16 cellular contexts compared by ENCODE assay signal in the genomic region with DNA sequence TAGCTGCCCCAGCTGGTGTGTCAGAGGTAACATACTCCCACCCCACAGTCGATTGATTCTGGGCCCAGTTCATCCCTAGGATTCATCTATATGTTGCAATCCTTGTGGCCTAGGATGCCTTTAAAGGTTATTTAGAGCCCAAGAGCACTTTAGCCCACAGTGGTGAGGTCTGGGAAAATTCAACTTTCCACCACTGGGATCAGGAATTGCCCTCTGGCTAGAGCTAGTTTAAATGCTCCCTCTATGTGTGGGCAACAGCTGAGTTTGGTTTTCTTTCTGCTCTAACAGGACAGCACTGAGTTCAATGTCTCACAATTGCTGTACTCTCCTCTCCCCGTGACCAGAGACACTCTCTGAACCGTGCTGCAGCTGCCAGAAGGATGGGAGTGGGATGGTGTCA.
"Had no signal": no experiment of that assay in that cellular context is flagged by ENCODE, and none has a peak within 500 bp of the region (broad histone marks: within the 10 kb centered on the region; RNA-seq: fewer than 3 reads in every experiment).

No MANE protein-coding gene starts in this region.

- FAIRE-seq: keratinocyte had no signal

- H3K27me3 Mint-ChIP-seq: stimulated activated naive CD8-positive, alpha-beta T cell treated with anti-CD3 and anti-CD28 coated beads, Interleukin-15, amount 100 ng/mL, for 72 hours; type B pancreatic cell had no signal

- H3K27ac Mint-ChIP-seq: activated CD4-positive, alpha-beta T cell treated with anti-CD3 and anti-CD28 coated beads for 36 hours; activated naive CD8-positive, alpha-beta T cell; activated T-helper 1 cell treated with anti-CD3 and anti-CD28 coated beads, Interleukin-12 subunit alpha, Interleukin-12 subunit beta, Interleukin-2, Interleukin-4 antibody, amounts not matched to agents 30 ng/mL and 10 ng/mL and 1 ng/mL, durations not matched to agents 14 hours and 24 hours and 36 hours; nephron; stimulated activated naive CD8-positive, alpha-beta T cell treated with anti-CD3 and anti-CD28 coated beads, Interleukin-15, amount 100 ng/mL, for 72 hours; type B pancreatic cell had no signal

- H3K4me3 ChIP-seq: lower lobe of right lung had no signal

- H3K36me3 Mint-ChIP-seq: activated naive CD8-positive, alpha-beta T cell; type B pancreatic cell had no signal

- H3K36me3 ChIP-seq: lower lobe of right lung had no signal

- ATAC-seq: activated CD4-positive, alpha-beta T cell treated with anti-CD3 and anti-CD28 coated beads for 36 hours; stimulated activated naive CD8-positive, alpha-beta T cell treated with anti-CD3 and anti-CD28 coated beads, Interleukin-15, amount 100 ng/mL, for 72 hours had no signal

- H3K27ac ChIP-seq: lower lobe of right lung had no signal

- H3K4me3 Mint-ChIP-seq: activated CD4-positive, alpha-beta T cell treated with anti-CD3 and anti-CD28 coated beads for 36 hours; activated naive CD8-positive, alpha-beta T cell; activated T-helper 1 cell treated with anti-CD3 and anti-CD28 coated beads, Interleukin-12 subunit alpha, Interleukin-12 subunit beta, Interleukin-2, Interleukin-4 antibody, amounts not matched to agents 30 ng/mL and 10 ng/mL and 1 ng/mL, durations not matched to agents 14 hours and 24 hours and 36 hours; nephron; stimulated activated naive CD8-positive, alpha-beta T cell treated with anti-CD3 and anti-CD28 coated beads, Interleukin-15, amount 100 ng/mL, for 72 hours; type B pancreatic cell had no signal

- H3K4me1 Mint-ChIP-seq: activated CD4-positive, alpha-beta T cell treated with anti-CD3 and anti-CD28 coated beads for 36 hours; nephron; stimulated activated naive CD8-positive, alpha-beta T cell treated with anti-CD3 and anti-CD28 coated beads, Interleukin-15, amount 100 ng/mL, for 72 hours had no signal

- H3K9me3 Mint-ChIP-seq: activated T-helper 1 cell treated with anti-CD3 and anti-CD28 coated beads, Interleukin-12 subunit alpha, Interleukin-12 subunit beta, Interleukin-2, Interleukin-4 antibody, amounts not matched to agents 30 ng/mL and 10 ng/mL and 1 ng/mL, durations not matched to agents 14 hours and 24 hours and 36 hours; nephron; stimulated activated naive CD8-positive, alpha-beta T cell treated with anti-CD3 and anti-CD28 coated beads, Interleukin-15, amount 100 ng/mL, for 72 hours had no signal

- DNase-seq: activated CD4-positive, alpha-beta T cell treated with anti-CD3 and anti-CD28 coated beads for 36 hours; activated CD4-positive, alpha-beta T cell treated with anti-CD3 and anti-CD28 coated beads, Interleukin-2, amount 50 U/mL, for 48 hours; effector memory CD4-positive, alpha-beta T cell; hypothalamus; lower lobe of right lung; midbrain; nucleus accumbens; retina; stimulated activated CD4-positive, alpha-beta T cell treated with anti-CD3 and anti-CD28 coated beads, Interleukin-12 subunit alpha, Interleukin-12 subunit beta, amount 100 ng/mL, for 4 hours; stimulated activated CD4-positive, alpha-beta T cell treated with anti-CD3 and anti-CD28 coated beads, Interleukin-2, amount 100 ng/mL, for 24 hours; stimulated activated naive CD8-positive, alpha-beta T cell treated with anti-CD3 and anti-CD28 coated beads, Interleukin-15, amount 100 ng/mL, for 72 hours had no signal

- H3K9me3 ChIP-seq: lower lobe of right lung had no signal
